Comparison of ENCODE assay signal across 16 cellular contexts in the genomic region with DNA sequence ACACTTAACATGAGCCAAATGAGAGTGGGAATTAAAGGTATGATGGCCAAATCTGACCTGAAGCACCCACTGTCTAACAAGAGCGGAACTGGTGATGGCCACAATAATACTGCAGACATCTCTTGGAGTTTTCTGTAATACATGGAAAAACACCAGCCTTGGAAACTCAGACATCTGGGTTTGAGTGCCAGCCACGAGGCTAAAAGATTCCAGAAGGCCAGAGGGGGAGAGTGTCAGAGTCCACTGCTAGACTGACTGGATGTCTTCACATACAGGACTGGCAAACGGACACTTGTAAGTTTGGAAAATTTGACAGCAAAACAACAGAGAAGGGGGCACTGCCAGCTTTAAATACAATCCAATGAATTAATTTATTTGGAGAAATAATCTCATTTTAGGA.
"Had no signal": no experiment of that assay in that cellular context is flagged by ENCODE, and none has a peak within 500 bp of the region (broad histone marks: within the 10 kb centered on the region; RNA-seq: fewer than 3 reads in every experiment).

No MANE protein-coding gene starts in this region.

- H3K36me3 ChIP-seq: gastrocnemius medialis, spleen, thyroid gland had no signal

- DNase-seq: activated CD4-positive, alpha-beta T cell treated with anti-CD3 and anti-CD28 coated beads, Interleukin-2, amount 10 ng/mL, durations not matched to agents 7 days and 5 days; activated CD8-positive, alpha-beta T cell treated with anti-CD3 and anti-CD28 coated beads, Interleukin-2, amount 10 ng/mL, durations not matched to agents 7 days and 5 days; activated naive CD4-positive, alpha-beta T cell treated with anti-CD3 and anti-CD28 coated beads for 36 hours; activated T-cell treated with anti-CD3 and anti-CD28 coated beads, Interleukin-2, amount 50 U/mL, for 4 hours; aorta; effector memory CD8-positive, alpha-beta T cell; gastrocnemius medialis; immature natural killer cell; left ventricle myocardium superior; occipital lobe; retina; spleen; stimulated activated CD4-positive, alpha-beta T cell treated with anti-CD3 and anti-CD28 coated beads, Interleukin-4, amount 100 ng/mL, for 4 hours; stimulated activated naive CD4-positive, alpha-beta T cell; thyroid gland had no signal

- H3K9me3 ChIP-seq: gastrocnemius medialis, spleen, thyroid gland had no signal

- H3K4me3 ChIP-seq: gastrocnemius medialis, spleen, thyroid gland had no signal

- ATAC-seq: activated CD4-positive, CD25-positive, alpha-beta regulatory T cell treated with anti-CD3 and anti-CD28 coated beads, Interleukin-2, amount 50 U/mL, for 24 hours; activated CD8-positive, alpha-beta T cell treated with anti-CD3 and anti-CD28 coated beads, Interleukin-2, amount 10 ng/mL, durations not matched to agents 7 days and 5 days; activated T-cell treated with anti-CD3 and anti-CD28 coated beads, Interleukin-2, amount 50 U/mL, for 4 hours; effector memory CD8-positive, alpha-beta T cell; gastrocnemius medialis; left ventricle myocardium superior had no signal

- H3K27ac ChIP-seq: gastrocnemius medialis, spleen, thyroid gland had no signal

- H3K27me3 ChIP-seq: gastrocnemius medialis, spleen, thyroid gland had no signal
